In the genomic region with DNA sequence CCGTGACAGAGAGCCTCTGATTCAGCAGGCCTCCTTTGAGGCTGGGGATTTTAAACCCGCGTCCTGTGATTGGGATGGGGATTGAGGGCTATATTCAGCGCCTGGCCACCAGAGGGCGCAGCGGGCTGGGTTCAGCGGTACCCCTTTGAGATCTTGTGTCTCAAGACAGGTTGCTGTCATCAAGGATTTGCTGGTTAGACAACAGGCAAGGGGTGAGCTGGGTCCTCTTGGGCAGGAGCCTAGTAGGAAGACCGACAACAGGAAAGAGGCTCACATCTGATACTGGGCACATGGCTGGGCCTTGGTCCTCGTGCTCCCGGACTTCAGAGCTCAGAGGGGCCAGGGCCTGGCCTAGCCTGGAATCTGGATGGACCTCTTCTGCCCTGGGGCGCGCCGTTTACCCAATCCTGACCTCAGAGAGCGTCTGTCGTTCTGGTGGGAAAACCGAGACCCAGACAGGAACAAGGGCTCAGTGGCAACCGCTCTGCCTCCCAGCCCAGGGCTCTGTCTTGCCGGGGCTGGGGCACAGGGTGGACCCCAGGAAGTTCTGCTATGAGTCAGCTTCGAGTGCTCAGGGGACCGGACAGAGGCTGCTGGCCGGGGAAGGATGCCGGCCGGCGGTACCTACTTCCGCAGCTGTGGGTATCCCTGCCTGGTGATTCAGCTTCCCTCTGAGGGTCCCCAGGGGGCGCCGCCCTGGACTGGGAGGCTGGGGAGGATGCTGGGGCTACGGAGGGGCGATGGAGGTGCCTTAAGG, we compare ENCODE assay signal across 8 cellular contexts. TPM values are rescaled to one million over a fixed set of nuclear protein-coding genes. Genes with fewer than 3 reads are reported as not detected.
A peak's percentile ranks its signal among the peaks of the same experiment; 100 is the strongest.
DNase-seq lines count a peak whose midpoint lies in the region; ATAC-seq, FAIRE-seq and TF ChIP-seq lines count a peak whose summit lies in the region.

No MANE protein-coding gene starts in this region.

- WGBS in spleen, 5 donors: 4 to 17% (median 7%) methylated on average over 13 to 29 of the region's 29 CpGs

- H3K4me3 ChIP-seq in AG04449 (ENCODE audit: low read depth, low read length): peak overlapping the region; percentile 42
- H3K4me3 ChIP-seq in bronchial epithelial cell (ENCODE audit: low read depth, low read length): peak overlapping the region; percentile 49
- peak overlapping the region; percentile 27 to 70 (median 64) for H3K4me3 ChIP-seq in spleen

- DNase-seq in AG04449 (ENCODE audit: low read depth, low spot score) (peak; percentile 54), NCI-H2196 treated with DMSO at 0.1 percent for 48 hours (lab: John Stamatoyannopoulos, UW; ENCODE audit: unreplicated experiment) (peak; percentile 30), WTC11 (ENCODE audit: low spot score) (peak; percentile 92), bronchial epithelial cell (ENCODE audit: low read depth) (peak; percentile 85), iris pigment epithelial cell (ENCODE audit: low read depth) (peak; percentile 87), spleen (peak; percentile 97)

- H3K27ac Mint-ChIP-seq in WTC11: 0 out of 2 replicates have a peak overlapping the region, but pooled peaks have one; percentile 15

- no peak for TF ChIP-seq POLR2A in spleen (IDR thresholded peaks at IDR 0.05)

- H3K9me3 Mint-ChIP-seq in WTC11: peaks cover 10% of the 10 kb centered on the region

- TF ChIP-seq CTCF in AG04449 (IDR thresholded peaks at IDR 0.05; ENCODE audit: insufficient read depth, low read length, missing control alignments) (peak; percentile 92), WTC11 (IDR thresholded peaks at IDR 0.05) (peak; percentile 94), bronchial epithelial cell (IDR thresholded peaks at IDR 0.05; ENCODE audit: insufficient read depth, low read length, severe bottlenecking) (peak; percentile 93), spleen (IDR thresholded peaks at IDR 0.05 in 8 of 11, conservative IDR thresholded peaks at IDR 0.05 in 3 of 11) (peak; percentile 81 to 98 (median 96))

- CTCF ChIA-PET in AG04449 (lab: Yijun Ruan, JAX) (interaction anchor here (0.6 to 5.2 kb wide), 57 partner anchors 9 to 451 kb away, joined by 3 to 518 read pairs (median 5); a partner anchor contains a TSS), WTC11 (lab: Charles Lee) (interaction anchor here (0.6 to 5.6 kb wide), 65 partner anchors 8 to 1036 kb away, joined by 3 to 166 read pairs (median 4); a partner anchor contains a TSS)

- ATAC-seq in GM18861 (IDR thresholded peaks at IDR 0.05; ENCODE audit: unreplicated experiment): peak; percentile 58
- peak; percentile 57 for ATAC-seq in HG03097 (IDR thresholded peaks at IDR 0.05; ENCODE audit: low FRiP score, unreplicated experiment)
- ATAC-seq in WTC11: peak; percentile 49

- peak overlapping the region; percentile 86 to 95 (median 90) for H3K27ac ChIP-seq in spleen

- no peaks in the 10 kb centered on the region for H3K36me3 ChIP-seq in bronchial epithelial cell (ENCODE audit: control insufficient read depth, insufficient read depth, low read length)
- H3K36me3 ChIP-seq in spleen: no peaks in the 10 kb centered on the region

- intact Hi-C loops in spleen (cut with DNase I; ENCODE audit: low total_unique reads): loop anchor here (2.0 kb wide), 2 partner anchors 120 to 286 kb away; no protein-coding TSS in a partner anchor

- H3K27me3 ChIP-seq in bronchial epithelial cell (ENCODE audit: control insufficient read depth, insufficient read depth, low read length): no peaks in the 10 kb centered on the region
- no peaks in the 10 kb centered on the region for H3K27me3 ChIP-seq in spleen (replicated peaks in 1 of 7)

- peaks cover 18% of the 10 kb centered on the region for H3K4me1 Mint-ChIP-seq in WTC11

- FAIRE-seq in bronchial epithelial cell (lab: Jason Lieb, UNC): no peak

- H3K4me3 Mint-ChIP-seq in WTC11: peak overlapping the region; percentile 65

- H3K27me3 Mint-ChIP-seq in WTC11 (ENCODE audit: low read depth): 0 out of 2 replicates have a peak, but pooled peaks cover 7% of the 10 kb centered on the region

- peaks cover 0 to 5% (median 0%) of the 10 kb centered on the region in 8 donors for H3K9me3 ChIP-seq in spleen

- POLR2A ChIA-PET in AG04449 (lab: Yijun Ruan, JAX) (interaction anchor here (0.9 to 2.8 kb wide), 4 partner anchors 9 to 291 kb away, joined by 3 to 20 read pairs (median 4); no protein-coding TSS in a partner anchor), WTC11 (lab: Charles Lee) (interaction anchor here (0.7 to 1.7 kb wide), 3 partner anchors 60 to 334 kb away, joined by 3 to 8 read pairs (median 4); a partner anchor contains a TSS)

- H3K4me1 ChIP-seq in spleen: peaks cover 21 to 42% (median 33%) of the 10 kb centered on the region in 6 donors

- peaks cover 25% of the 10 kb centered on the region for H3K36me3 Mint-ChIP-seq in WTC11

TF ChIP-seq in WTC11, 78 proteins besides CTCF, POLR2A, EP300 and RAD21 (continues in another document):
- TF ChIP-seq, protein P1, sequence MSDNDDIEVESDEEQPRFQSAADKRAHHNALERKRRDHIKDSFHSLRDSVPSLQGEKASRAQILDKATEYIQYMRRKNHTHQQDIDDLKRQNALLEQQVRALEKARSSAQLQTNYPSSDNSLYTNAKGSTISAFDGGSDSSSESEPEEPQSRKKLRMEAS (CRISPR knock-in tag; IDR thresholded peaks at IDR 0.05): peak; percentile 30; the same call in 1 of the 2 replicates
- TF ChIP-seq MXD4 (CRISPR knock-in tag; IDR thresholded peaks at IDR 0.05; ENCODE audit: borderline replicate concordance) (no peak), GABPB1 (CRISPR knock-in tag; IDR thresholded peaks at IDR 0.05) (0 out of 2 replicates have a peak, but pooled peaks have one; percentile 24), SOX15 (CRISPR knock-in tag; IDR thresholded peaks at IDR 0.05) (no peak), CBFB (CRISPR knock-in tag; IDR thresholded peaks at IDR 0.05; ENCODE audit: low read depth) (no peak), NFE2L1 (CRISPR knock-in tag; IDR thresholded peaks at IDR 0.05) (0 out of 2 replicates have a peak, but pooled peaks have one; percentile 45)
- TF ChIP-seq, protein P2, sequence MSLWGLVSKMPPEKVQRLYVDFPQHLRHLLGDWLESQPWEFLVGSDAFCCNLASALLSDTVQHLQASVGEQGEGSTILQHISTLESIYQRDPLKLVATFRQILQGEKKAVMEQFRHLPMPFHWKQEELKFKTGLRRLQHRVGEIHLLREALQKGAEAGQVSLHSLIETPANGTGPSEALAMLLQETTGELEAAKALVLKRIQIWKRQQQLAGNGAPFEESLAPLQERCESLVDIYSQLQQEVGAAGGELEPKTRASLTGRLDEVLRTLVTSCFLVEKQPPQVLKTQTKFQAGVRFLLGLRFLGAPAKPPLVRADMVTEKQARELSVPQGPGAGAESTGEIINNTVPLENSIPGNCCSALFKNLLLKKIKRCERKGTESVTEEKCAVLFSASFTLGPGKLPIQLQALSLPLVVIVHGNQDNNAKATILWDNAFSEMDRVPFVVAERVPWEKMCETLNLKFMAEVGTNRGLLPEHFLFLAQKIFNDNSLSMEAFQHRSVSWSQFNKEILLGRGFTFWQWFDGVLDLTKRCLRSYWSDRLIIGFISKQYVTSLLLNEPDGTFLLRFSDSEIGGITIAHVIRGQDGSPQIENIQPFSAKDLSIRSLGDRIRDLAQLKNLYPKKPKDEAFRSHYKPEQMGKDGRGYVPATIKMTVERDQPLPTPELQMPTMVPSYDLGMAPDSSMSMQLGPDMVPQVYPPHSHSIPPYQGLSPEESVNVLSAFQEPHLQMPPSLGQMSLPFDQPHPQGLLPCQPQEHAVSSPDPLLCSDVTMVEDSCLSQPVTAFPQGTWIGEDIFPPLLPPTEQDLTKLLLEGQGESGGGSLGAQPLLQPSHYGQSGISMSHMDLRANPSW (CRISPR knock-in tag; conservative IDR thresholded peaks at IDR 0.05; ENCODE audit: low read depth): no peak
- TF ChIP-seq, protein P3, sequence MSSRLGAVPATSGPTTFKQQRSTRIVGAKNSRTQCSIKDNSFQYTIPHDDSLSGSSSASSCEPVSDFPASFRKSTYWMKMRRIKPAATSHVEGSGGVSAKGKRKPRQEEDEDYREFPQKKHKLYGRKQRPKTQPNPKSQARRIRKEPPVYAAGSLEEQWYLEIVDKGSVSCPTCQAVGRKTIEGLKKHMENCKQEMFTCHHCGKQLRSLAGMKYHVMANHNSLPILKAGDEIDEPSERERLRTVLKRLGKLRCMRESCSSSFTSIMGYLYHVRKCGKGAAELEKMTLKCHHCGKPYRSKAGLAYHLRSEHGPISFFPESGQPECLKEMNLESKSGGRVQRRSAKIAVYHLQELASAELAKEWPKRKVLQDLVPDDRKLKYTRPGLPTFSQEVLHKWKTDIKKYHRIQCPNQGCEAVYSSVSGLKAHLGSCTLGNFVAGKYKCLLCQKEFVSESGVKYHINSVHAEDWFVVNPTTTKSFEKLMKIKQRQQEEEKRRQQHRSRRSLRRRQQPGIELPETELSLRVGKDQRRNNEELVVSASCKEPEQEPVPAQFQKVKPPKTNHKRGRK (CRISPR knock-in tag; IDR thresholded peaks at IDR 0.05; ENCODE audit: borderline replicate concordance): 0 out of 2 replicates have a peak, but pooled peaks have one; percentile 33
- TF ChIP-seq, protein P4, sequence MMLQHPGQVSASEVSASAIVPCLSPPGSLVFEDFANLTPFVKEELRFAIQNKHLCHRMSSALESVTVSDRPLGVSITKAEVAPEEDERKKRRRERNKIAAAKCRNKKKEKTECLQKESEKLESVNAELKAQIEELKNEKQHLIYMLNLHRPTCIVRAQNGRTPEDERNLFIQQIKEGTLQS (CRISPR knock-in tag; conservative IDR thresholded peaks at IDR 0.05): 0 out of 2 replicates have a peak, but pooled peaks have one; percentile 36
- TF ChIP-seq, protein P5, sequence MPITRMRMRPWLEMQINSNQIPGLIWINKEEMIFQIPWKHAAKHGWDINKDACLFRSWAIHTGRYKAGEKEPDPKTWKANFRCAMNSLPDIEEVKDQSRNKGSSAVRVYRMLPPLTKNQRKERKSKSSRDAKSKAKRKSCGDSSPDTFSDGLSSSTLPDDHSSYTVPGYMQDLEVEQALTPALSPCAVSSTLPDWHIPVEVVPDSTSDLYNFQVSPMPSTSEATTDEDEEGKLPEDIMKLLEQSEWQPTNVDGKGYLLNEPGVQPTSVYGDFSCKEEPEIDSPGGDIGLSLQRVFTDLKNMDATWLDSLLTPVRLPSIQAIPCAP (CRISPR knock-in tag; IDR thresholded peaks at IDR 0.05): no peak

RNA-seq across cellular contexts. Expression of a gene that starts 0.9 kb away (rescaled TPM):
- 5.2 to 5.5 TPM (median 5.3 TPM) in 3 replicates for total RNA-seq in WTC11 (2021)
- total RNA-seq in bronchial epithelial cell: 4.7 and 9.0 TPM in 2 replicates
- total RNA-seq in spleen: 1 to 10 TPM; 2.2 to 6.7 (median 4.7) TPM
- polyA plus RNA-seq in spleen: 1 to 10 TPM in 1 of 3 donors, under 1 TPM in 2; 0.37 to 1.6 (median 0.94) TPM

RNA-seq across cellular contexts. Expression of a gene that starts 27.7 kb away (rescaled TPM):
- 34.7 to 39.0 TPM (median 36.7 TPM) in 3 replicates for total RNA-seq in WTC11 (2021)
- total RNA-seq in bronchial epithelial cell: 1.1 and 3.7 TPM in 2 replicates
- 100 to 1,000 TPM in 1 of 7 donors, 10 to 100 TPM in 6; 23.8 to 110 (median 73.7) TPM for total RNA-seq in spleen
- 10 to 100 TPM in 1 of 3 donors, 1 to 10 TPM in 2; 7.3 to 23.1 (median 9.7) TPM for polyA plus RNA-seq in spleen

RNA-seq across cellular contexts. Expression of a gene that starts 33.0 kb away (rescaled TPM):
- total RNA-seq in WTC11 (2021): 4.2 to 4.4 TPM (median 4.3 TPM) in 3 replicates
- total RNA-seq in bronchial epithelial cell: 5.3 and 11.3 TPM in 2 replicates
- total RNA-seq in spleen: 10 to 100 TPM in 5 of 7 donors, 1 to 10 TPM in 2; 9.5 to 16.3 (median 12.4) TPM
- 1 to 10 TPM; 1.5 to 4.4 (median 2.3) TPM for polyA plus RNA-seq in spleen

RNA-seq across cellular contexts. Expression of a gene that starts 42.9 kb away (rescaled TPM):
- total RNA-seq in WTC11 (2021): 108 to 128 TPM (median 109 TPM) in 3 replicates
- total RNA-seq in bronchial epithelial cell: 97.2 and 108 TPM in 2 replicates
- 10 to 100 TPM; 39.0 to 61.5 (median 49.5) TPM for total RNA-seq in spleen
- 10 to 100 TPM; 45.4 to 72.7 (median 49.0) TPM for polyA plus RNA-seq in spleen

Comparison
In these comparisons a context has a peak if more than half of its experiments do, and no peak if none do; other contexts are left out.
1. Peak in every context shown above with its lines: DNase-seq, ATAC-seq, H3K4me3 ChIP-seq and H3K27ac ChIP-seq.
2. DNase-seq: peak in every context shown above with its lines; median percentile 97 in spleen; 92 in WTC11; 87 in iris pigment epithelial cell; 85 in bronchial epithelial cell; 54 in AG04449; 30 in NCI-H2196 treated with DMSO at 0.1 percent for 48 hours.